Comparison of ENCODE assay signal across 8 cellular contexts in the genomic region with DNA sequence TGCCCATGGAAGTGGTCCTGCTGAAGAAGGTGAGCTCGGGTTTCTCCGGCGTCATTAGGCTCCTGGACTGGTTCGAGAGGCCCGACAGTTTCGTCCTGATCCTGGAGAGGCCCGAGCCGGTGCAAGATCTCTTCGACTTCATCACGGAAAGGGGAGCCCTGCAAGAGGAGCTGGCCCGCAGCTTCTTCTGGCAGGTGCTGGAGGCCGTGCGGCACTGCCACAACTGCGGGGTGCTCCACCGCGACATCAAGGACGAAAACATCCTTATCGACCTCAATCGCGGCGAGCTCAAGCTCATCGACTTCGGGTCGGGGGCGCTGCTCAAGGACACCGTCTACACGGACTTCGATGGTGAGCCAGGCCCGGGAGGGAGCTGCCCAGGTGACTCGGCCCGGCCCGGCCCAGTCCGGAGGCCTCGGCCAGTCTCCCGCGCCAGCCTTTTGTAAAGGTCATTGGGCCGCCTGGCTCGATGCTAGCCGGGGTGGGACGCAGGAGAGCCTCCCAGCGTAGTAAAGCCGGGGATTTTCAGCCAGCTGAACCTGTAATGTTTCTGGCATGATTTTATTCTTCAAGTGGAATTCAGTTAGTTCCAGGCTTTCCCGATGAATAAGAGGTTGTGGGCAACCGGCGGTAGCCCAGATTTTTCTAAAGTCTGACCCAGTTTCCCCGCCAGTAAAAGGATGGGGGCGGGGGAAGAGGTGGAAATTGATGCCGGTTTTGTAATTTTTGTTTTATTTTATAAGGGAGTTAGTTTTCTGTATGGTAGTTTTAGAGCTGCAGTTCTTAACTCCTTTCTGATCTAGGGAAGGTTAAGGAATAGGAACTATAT. TPM values are rescaled to one million over a fixed set of nuclear protein-coding genes. Genes with fewer than 3 reads are reported as not detected.
DNase-seq lines count a peak whose midpoint lies in the region; ATAC-seq, FAIRE-seq and TF ChIP-seq lines count a peak whose summit lies in the region.

No MANE protein-coding gene starts in this region.

- H3K9me2 ChIP-seq in GM23248 (ENCODE audit: insufficient read depth), result no peaks in the 10 kb centered on the region

- H3K4me2 ChIP-seq in A549 (peak overlapping the region; percentile 73), GM23248 (ENCODE audit: unreplicated experiment) (peak overlapping the region; percentile 95)

- H3K4me1 ChIP-seq in A549, result peaks cover 21% of the 10 kb centered on the region
- H3K4me1 ChIP-seq in GM23248 (ENCODE audit: insufficient read depth), result peaks cover 15% of the 10 kb centered on the region

- FAIRE-seq in A549 (lab: Jason Lieb, UNC), result no peak

- no peak for DNase-seq in A549 (ENCODE audit: low read depth in 1 of 2, low spot score in 1 of 2)
- peak; percentile 77 for DNase-seq in GM23248
- peak; percentile 41 for DNase-seq in SW480 (ENCODE audit: low spot score)
- DNase-seq in caudate nucleus (lab: John Stamatoyannopoulos, UW), result peak in 53 of 61 donors; percentile 8 to 72 (median 36)
- peak; percentile 48 for DNase-seq in kidney tubule cell (ENCODE audit: low spot score)
- peak; percentile 37 for DNase-seq in stimulated activated CD4-positive, alpha-beta T cell treated with anti-CD3 and anti-CD28 coated beads, Interleukin-1b, Interleukin-23, amount 100 ng/mL, for 48 hours

- H3K27me3 ChIP-seq in GM23248 (replicated peaks; ENCODE audit: insufficient read depth), result no peaks in the 10 kb centered on the region

- ATAC-seq in A549, result peak in 1 of 2 experiments; percentile 4; a peak in 3 of 6 replicates
- no peak for ATAC-seq in HG03432 (IDR thresholded peaks at IDR 0.05; ENCODE audit: unreplicated experiment)
- no peak for ATAC-seq in HG02571 (IDR thresholded peaks at IDR 0.05; ENCODE audit: unreplicated experiment)

- no peaks in the 10 kb centered on the region for H4K20me1 ChIP-seq in GM23248 (ENCODE audit: insufficient read depth)

- in situ Hi-C loops in GM23248 (cut with MboI), result loop anchor here (10.0 kb wide), 1 partner anchor 117 kb away; no protein-coding TSS in a partner anchor

- H3K9ac ChIP-seq in GM23248, result peak overlapping the region; percentile 96

- H2AFZ ChIP-seq in GM23248, result no peak overlapping the region

- H3K79me2 ChIP-seq in GM23248 (ENCODE audit: insufficient read depth), result peaks cover 10% of the 10 kb centered on the region; the same call in 1 of the 2 replicates

- under 1% methylated on average over 24 of the region's 48 CpGs for WGBS in A549 (ENCODE audit: missing lambda C conversion rate)
- 0 to 1% methylated on average over 46 to 48 of the region's 48 CpGs for WGBS in GM23248 (ENCODE audit: low coverage in 1 of 2, low lambda C conversion rate in 2 of 2, missing lambda C conversion rate in 2 of 2), 2 experiments

- no peak for TF ChIP-seq CTCF in A549 (IDR thresholded peaks at IDR 0.05)

- POLR2A ChIA-PET in A549 (lab: Yijun Ruan, JAX), result interaction anchor here (0.6 to 4.0 kb wide), 14 partner anchors 10 to 153 kb away, joined by 3 to 32 read pairs (median 7); no protein-coding TSS in a partner anchor

- H3F3A ChIP-seq in GM23248 (ENCODE audit: insufficient read depth), result peaks cover 15% of the 10 kb centered on the region; the same call in 1 of the 2 replicates

- H3K4me3 ChIP-seq in A549 (peak overlapping the region; percentile 92), GM23248 (peak overlapping the region; percentile 86)

- peaks cover 34% of the 10 kb centered on the region for H3K36me3 ChIP-seq in GM23248 (ENCODE audit: low read depth)

- CTCF ChIA-PET in A549 (lab: Yijun Ruan, JAX), result interaction anchor here (0.6 to 18.4 kb wide), 36 partner anchors 10 to 418 kb away, joined by 3 to 449 read pairs (median 5); no protein-coding TSS in a partner anchor

- TF ChIP-seq EP300 in A549 (IDR thresholded peaks at IDR 0.05), result no peak

- H3K9me3 ChIP-seq in A549 (no peaks in the 10 kb centered on the region), GM23248 (ENCODE audit: low read depth) (no peaks in the 10 kb centered on the region)

- H3K27ac ChIP-seq in A549 (peak overlapping the region; percentile 94 to 97), GM23248 (peak overlapping the region; percentile 83), caudate nucleus (ENCODE audit: low read depth, low read length) (peak overlapping the region; percentile 94)

- TF ChIP-seq RAD21 in A549 (conservative IDR thresholded peaks at IDR 0.05 in 1 of 2, IDR thresholded peaks at IDR 0.05 in 1 of 2), result no peak; a peak in 1 of 5 replicates

- TF ChIP-seq POLR2A in A549 (IDR thresholded peaks at IDR 0.05; ENCODE audit: low read length), result no peak

TF ChIP-seq in A549, 52 proteins besides CTCF, POLR2A, EP300 and RAD21:
- no peak for TF ChIP-seq RARB (CRISPR knock-in tag; IDR thresholded peaks at IDR 0.05)
- TF ChIP-seq POLR2AphosphoS2 (conservative IDR thresholded peaks at IDR 0.05; ENCODE audit: low read length), result no peak
- TF ChIP-seq PBX3 (IDR thresholded peaks at IDR 0.05), result no peak
- TF ChIP-seq RNF2 (IDR thresholded peaks at IDR 0.05; ENCODE audit: borderline replicate concordance, low read depth), result no peak
- no peak for TF ChIP-seq KDM5A (IDR thresholded peaks at IDR 0.05)

RNA-seq across cellular contexts. Expression of gene PIM1, which starts 1.4 kb away (rescaled TPM):
- polyA plus RNA-seq in A549 (2011; rRNA removed) (19.0 and 21.9 TPM in 2 replicates), A549 (2017; fragmentation: RNase III; extraction: RNeasy Plus Mini Kit Qiagen cat#74134 plus additional on column Dnase treatment) (12.3 to 16.6 TPM (median 15.4 TPM) in 3 replicates), GM23248 (2016; fragmentation: Nextera tagmentation; extraction: Ambion mirVana) (10.8 and 12.0 TPM in 2 replicates)
- polyA plus RNA-seq in A549 (2012; cell fraction: cytosol; rRNA removed), result 24.5 and 35.6 TPM in 2 replicates
- 78.3 and 86.2 TPM in 2 replicates for polyA plus RNA-seq in A549 (2012; cell fraction: nucleus; rRNA removed)
- 28.6 and 29.4 TPM in 2 replicates for polyA minus RNA-seq in A549 (2011; rRNA and poly(A)+ RNA removed)
- total RNA-seq in GM23248 (2014; rRNA removed; shearing (Covaris generic)), result 12.6 and 15.5 TPM in 2 replicates

Comparison
In these comparisons a context has a peak if more than half of its experiments do, and no peak if none do; other contexts are left out.
1. DNase-seq: peak in GM23248 (single experiment), SW480 (single experiment), caudate nucleus (53 of 61), kidney tubule cell (single experiment) and stimulated activated CD4-positive, alpha-beta T cell treated with anti-CD3 and anti-CD28 coated beads, Interleukin-1b, Interleukin-23, amount 100 ng/mL, for 48 hours (single experiment); none in A549 (0 of 2).
2. Peak in every context shown above with its lines, with median percentiles within 50 percentile points of each other: H3K27ac ChIP-seq.